Comparison of ENCODE assay signal across 1 cellular context in the genomic region with DNA sequence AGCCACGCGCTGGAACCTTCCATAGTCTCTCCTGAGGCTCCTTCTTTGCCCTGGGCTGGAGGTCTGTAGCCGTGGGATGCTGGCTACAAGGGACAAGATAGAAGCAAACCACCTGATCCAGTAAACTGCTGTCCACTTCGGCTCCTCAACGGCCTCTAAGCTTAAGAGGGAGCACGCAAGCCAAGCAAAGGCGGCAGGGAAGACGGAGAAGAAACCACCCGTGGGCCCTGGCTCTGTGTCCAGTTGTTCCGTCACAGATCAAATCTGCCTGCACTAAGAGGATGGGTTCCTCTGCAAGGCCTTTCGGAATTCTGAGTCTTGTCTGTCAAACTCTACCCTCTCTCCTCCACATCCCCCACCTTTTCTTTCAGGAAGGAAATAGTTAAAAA.
TF ChIP-seq lines count a peak whose summit lies in the region.

No MANE protein-coding gene starts in this region.

TF ChIP-seq in GM23338, 12 proteins besides CTCF, POLR2A, EP300 and RAD21 (continued from another document):
- TF ChIP-seq, protein P1, sequence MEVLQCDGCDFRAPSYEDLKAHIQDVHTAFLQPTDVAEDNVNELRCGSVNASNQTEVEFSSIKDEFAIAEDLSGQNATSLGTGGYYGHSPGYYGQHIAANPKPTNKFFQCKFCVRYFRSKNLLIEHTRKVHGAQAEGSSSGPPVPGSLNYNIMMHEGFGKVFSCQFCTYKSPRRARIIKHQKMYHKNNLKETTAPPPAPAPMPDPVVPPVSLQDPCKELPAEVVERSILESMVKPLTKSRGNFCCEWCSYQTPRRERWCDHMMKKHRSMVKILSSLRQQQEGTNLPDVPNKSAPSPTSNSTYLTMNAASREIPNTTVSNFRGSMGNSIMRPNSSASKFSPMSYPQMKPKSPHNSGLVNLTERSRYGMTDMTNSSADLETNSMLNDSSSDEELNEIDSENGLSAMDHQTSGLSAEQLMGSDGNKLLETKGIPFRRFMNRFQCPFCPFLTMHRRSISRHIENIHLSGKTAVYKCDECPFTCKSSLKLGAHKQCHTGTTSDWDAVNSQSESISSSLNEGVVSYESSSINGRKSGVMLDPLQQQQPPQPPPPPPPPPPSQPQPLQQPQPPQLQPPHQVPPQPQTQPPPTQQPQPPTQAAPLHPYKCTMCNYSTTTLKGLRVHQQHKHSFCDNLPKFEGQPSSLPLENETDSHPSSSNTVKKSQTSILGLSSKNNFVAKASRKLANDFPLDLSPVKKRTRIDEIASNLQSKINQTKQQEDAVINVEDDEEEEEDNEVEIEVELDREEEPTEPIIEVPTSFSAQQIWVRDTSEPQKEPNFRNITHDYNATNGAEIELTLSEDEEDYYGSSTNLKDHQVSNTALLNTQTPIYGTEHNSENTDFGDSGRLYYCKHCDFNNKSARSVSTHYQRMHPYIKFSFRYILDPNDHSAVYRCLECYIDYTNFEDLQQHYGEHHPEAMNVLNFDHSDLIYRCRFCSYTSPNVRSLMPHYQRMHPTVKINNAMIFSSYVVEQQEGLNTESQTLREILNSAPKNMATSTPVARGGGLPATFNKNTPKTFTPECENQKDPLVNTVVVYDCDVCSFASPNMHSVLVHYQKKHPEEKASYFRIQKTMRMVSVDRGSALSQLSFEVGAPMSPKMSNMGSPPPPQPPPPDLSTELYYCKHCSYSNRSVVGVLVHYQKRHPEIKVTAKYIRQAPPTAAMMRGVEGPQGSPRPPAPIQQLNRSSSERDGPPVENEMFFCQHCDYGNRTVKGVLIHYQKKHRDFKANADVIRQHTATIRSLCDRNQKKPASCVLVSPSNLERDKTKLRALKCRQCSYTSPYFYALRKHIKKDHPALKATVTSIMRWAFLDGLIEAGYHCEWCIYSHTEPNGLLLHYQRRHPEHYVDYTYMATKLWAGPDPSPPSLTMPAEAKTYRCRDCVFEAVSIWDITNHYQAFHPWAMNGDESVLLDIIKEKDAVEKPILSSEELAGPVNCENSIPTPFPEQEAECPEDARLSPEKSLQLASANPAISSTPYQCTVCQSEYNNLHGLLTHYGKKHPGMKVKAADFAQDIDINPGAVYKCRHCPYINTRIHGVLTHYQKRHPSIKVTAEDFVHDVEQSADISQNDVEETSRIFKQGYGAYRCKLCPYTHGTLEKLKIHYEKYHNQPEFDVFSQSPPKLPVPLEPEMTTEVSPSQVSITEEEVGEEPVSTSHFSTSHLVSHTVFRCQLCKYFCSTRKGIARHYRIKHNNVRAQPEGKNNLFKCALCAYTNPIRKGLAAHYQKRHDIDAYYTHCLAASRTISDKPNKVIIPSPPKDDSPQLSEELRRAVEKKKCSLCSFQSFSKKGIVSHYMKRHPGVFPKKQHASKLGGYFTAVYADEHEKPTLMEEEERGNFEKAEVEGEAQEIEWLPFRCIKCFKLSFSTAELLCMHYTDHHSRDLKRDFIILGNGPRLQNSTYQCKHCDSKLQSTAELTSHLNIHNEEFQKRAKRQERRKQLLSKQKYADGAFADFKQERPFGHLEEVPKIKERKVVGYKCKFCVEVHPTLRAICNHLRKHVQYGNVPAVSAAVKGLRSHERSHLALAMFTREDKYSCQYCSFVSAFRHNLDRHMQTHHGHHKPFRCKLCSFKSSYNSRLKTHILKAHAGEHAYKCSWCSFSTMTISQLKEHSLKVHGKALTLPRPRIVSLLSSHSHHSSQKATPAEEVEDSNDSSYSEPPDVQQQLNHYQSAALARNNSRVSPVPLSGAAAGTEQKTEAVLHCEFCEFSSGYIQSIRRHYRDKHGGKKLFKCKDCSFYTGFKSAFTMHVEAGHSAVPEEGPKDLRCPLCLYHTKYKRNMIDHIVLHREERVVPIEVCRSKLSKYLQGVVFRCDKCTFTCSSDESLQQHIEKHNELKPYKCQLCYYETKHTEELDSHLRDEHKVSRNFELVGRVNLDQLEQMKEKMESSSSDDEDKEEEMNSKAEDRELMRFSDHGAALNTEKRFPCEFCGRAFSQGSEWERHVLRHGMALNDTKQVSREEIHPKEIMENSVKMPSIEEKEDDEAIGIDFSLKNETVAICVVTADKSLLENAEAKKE (CRISPR knock-in tag; IDR thresholded peaks at IDR 0.05): no peak
- TF ChIP-seq NANOG (IDR thresholded peaks at IDR 0.05; ENCODE audit: borderline replicate concordance) (no peak), POLR2AphosphoS5 (IDR thresholded peaks at IDR 0.05; ENCODE audit: low read depth) (no peak)
TF ChIP-seq in GM23338: peak in this region for 0.
